ENCODE assay signal across 8 cellular contexts in genomic region chr21:39715804-39716397, GRCh38. TPM values are rescaled to one million over a fixed set of nuclear protein-coding genes. Genes with fewer than 3 reads are reported as not detected.
DNase-seq lines count a peak whose midpoint lies in the region; ATAC-seq and TF ChIP-seq lines count a peak whose summit lies in the region.

No MANE protein-coding gene starts in this region.

- intact Hi-C loops in activated B cell treated with CpG ODN at 0.5 μM for 24 hours (cut with micrococcal nuclease): no loop called here

- no peaks in the 10 kb centered on the region for H3K9me3 ChIP-seq in suprapubic skin

- WGBS in suprapubic skin: 32% methylated on average over 10 of the region's 10 CpGs

- peak; percentile 23 for DNase-seq in NOMO-1 treated with DMSO at 0.1 percent for 48 hours (lab: John Stamatoyannopoulos, UW; ENCODE audit: unreplicated experiment)
- no peak for DNase-seq in NOMO-1 treated with dmso at 0.1 percent for 144 hours (lab: John Stamatoyannopoulos, UW; ENCODE audit: unreplicated experiment)
- peak; percentile 15 for DNase-seq in NCI-H128 (lab: John Stamatoyannopoulos, UW; ENCODE audit: unreplicated experiment)
- DNase-seq in activated B cell treated with CpG ODN at 0.5 μM for 24 hours: no peak
- peak in 2 of 3 experiments; percentile 15 to 20 for DNase-seq in effector memory CD8-positive, alpha-beta T cell
- peak; percentile 47 for DNase-seq in midbrain (lab: John Stamatoyannopoulos, UW)
- DNase-seq in suprapubic skin (ENCODE audit: low spot score in 2 of 2): no peak

- TF ChIP-seq POLR2A in suprapubic skin (IDR thresholded peaks at IDR 0.05): no peak

- H3K36me3 ChIP-seq in suprapubic skin: no peaks in the 10 kb centered on the region

- peaks cover 3% of the 10 kb centered on the region for H3K27me3 Mint-ChIP-seq in activated B cell treated with CpG ODN at 0.5 μM for 24 hours
- peaks cover 0 to 10% of the 10 kb centered on the region in 2 donors for H3K27me3 Mint-ChIP-seq in effector memory CD8-positive, alpha-beta T cell

- no peak overlapping the region for H3K27ac Mint-ChIP-seq in activated B cell treated with CpG ODN at 0.5 μM for 24 hours
- H3K27ac Mint-ChIP-seq in effector memory CD8-positive, alpha-beta T cell: no peak overlapping the region

- no peak overlapping the region for H3K27ac ChIP-seq in suprapubic skin

- TF ChIP-seq EP300 in suprapubic skin (IDR thresholded peaks at IDR 0.05): no peak

- TF ChIP-seq CTCF in activated B cell treated with CpG ODN at 0.5 μM for 24 hours (IDR thresholded peaks at IDR 0.05) (peak; percentile 44), suprapubic skin (IDR thresholded peaks at IDR 0.05) (peak; percentile 20 to 53)

- H3K36me3 Mint-ChIP-seq in activated B cell treated with CpG ODN at 0.5 μM for 24 hours (ENCODE audit: low read depth): no peaks in the 10 kb centered on the region
- no peaks in the 10 kb centered on the region for H3K36me3 Mint-ChIP-seq in effector memory CD8-positive, alpha-beta T cell (ENCODE audit: insufficient read depth)

- H3K4me3 Mint-ChIP-seq in activated B cell treated with CpG ODN at 0.5 μM for 24 hours: no peak overlapping the region
- no peak overlapping the region for H3K4me3 Mint-ChIP-seq in effector memory CD8-positive, alpha-beta T cell

- POLR2A ChIA-PET in activated B cell treated with CpG ODN at 0.5 μM for 24 hours (lab: Charles Lee): no interaction called here

- H3K4me1 Mint-ChIP-seq in activated B cell treated with CpG ODN at 0.5 μM for 24 hours: no peaks in the 10 kb centered on the region
- no peaks in the 10 kb centered on the region for H3K4me1 Mint-ChIP-seq in effector memory CD8-positive, alpha-beta T cell (ENCODE audit: low read depth in 2 of 2)

- H3K9me3 Mint-ChIP-seq in activated B cell treated with CpG ODN at 0.5 μM for 24 hours: no peaks in the 10 kb centered on the region
- H3K9me3 Mint-ChIP-seq in effector memory CD8-positive, alpha-beta T cell: no peaks in the 10 kb centered on the region

- CTCF ChIA-PET in activated B cell treated with CpG ODN at 0.5 μM for 24 hours (lab: Charles Lee): interaction anchor here (0.7 to 1.5 kb wide), 3 partner anchors 197 to 201 kb away, joined by 3 to 12 read pairs (median 8); no protein-coding TSS in a partner anchor

- H3K4me3 ChIP-seq in suprapubic skin: no peak overlapping the region

- H3K27me3 ChIP-seq in suprapubic skin: peaks cover 8% of the 10 kb centered on the region

- no peak for ATAC-seq in activated B cell treated with CpG ODN at 0.5 μM for 24 hours (ENCODE audit: low read depth)
- no peak for ATAC-seq in effector memory CD8-positive, alpha-beta T cell (replicated peaks)
- ATAC-seq in GM21526 (IDR thresholded peaks at IDR 0.05; ENCODE audit: low FRiP score, unreplicated experiment): no peak

- no peaks in the 10 kb centered on the region for H3K4me1 ChIP-seq in suprapubic skin

RNA-seq across cellular contexts. Expression of gene IGSF5, which starts 29.1 kb away (rescaled TPM):
- total RNA-seq in activated B cell treated with CpG ODN at 0.5 μM for 24 hours: not detected in 2 replicates
- total RNA-seq in suprapubic skin: 1 to 10 TPM in 1 of 4 donors, under 1 TPM in 1, not detected in 2; 0.95 to 1.0 TPM

Comparison
In these comparisons a context has a peak if more than half of its experiments do, and no peak if none do; other contexts are left out.
1. DNase-seq: peak in NOMO-1 treated with DMSO at 0.1 percent for 48 hours (single experiment), NCI-H128 (single experiment), effector memory CD8-positive, alpha-beta T cell (2 of 3) and midbrain (single experiment); none in NOMO-1 treated with dmso at 0.1 percent for 144 hours (single experiment), activated B cell treated with CpG ODN at 0.5 μM for 24 hours (single experiment) and suprapubic skin (0 of 2).